1 cellular context compared by ENCODE assay signal in genomic region chr7:66591801-66592596, GRCh38.
TF ChIP-seq lines count a peak whose summit lies in the region.

No MANE protein-coding gene starts in this region.

TF ChIP-seq in HepG2, 621 proteins besides CTCF, POLR2A, EP300 and RAD21 (continued from another document and continues in another):
- TF ChIP-seq HINFP (CRISPR knock-in tag; IDR thresholded peaks at IDR 0.05; ENCODE audit: low read depth) = peak; percentile 96
- no peak for TF ChIP-seq AFF4 (CRISPR knock-in tag; IDR thresholded peaks at IDR 0.05)
- TF ChIP-seq ZNF335 (CRISPR knock-in tag; IDR thresholded peaks at IDR 0.05) = 0 out of 2 replicates have a peak, but pooled peaks have one; percentile 27
- TF ChIP-seq CHD2 (IDR thresholded peaks at IDR 0.05; ENCODE audit: low read depth, low read length) = no peak
- TF ChIP-seq MYPOP (CRISPR knock-in tag; IDR thresholded peaks at IDR 0.05) = peak; percentile 71; the same call in 1 of the 2 replicates
- TF ChIP-seq NFYC (CRISPR knock-in tag; IDR thresholded peaks at IDR 0.05) = no peak
- no peak for TF ChIP-seq ZNF652 (CRISPR knock-in tag; IDR thresholded peaks at IDR 0.05; ENCODE audit: borderline replicate concordance, low read depth)
- 0 out of 4 replicates have a peak, but pooled peaks of 1 of the 2 experiments have one; percentile 56 for TF ChIP-seq ATF4 (CRISPR knock-in tag; IDR thresholded peaks at IDR 0.05)
- peak; percentile 32; the same call in 1 of the 2 replicates for TF ChIP-seq SOX5 (CRISPR knock-in tag; IDR thresholded peaks at IDR 0.05; ENCODE audit: borderline replicate concordance)
- TF ChIP-seq SIX1 (CRISPR knock-in tag; IDR thresholded peaks at IDR 0.05; ENCODE audit: borderline replicate concordance) = no peak
- peak; percentile 49; the same call in 1 of the 2 replicates for TF ChIP-seq ZNF362 (CRISPR knock-in tag; IDR thresholded peaks at IDR 0.05; ENCODE audit: borderline replicate concordance)
- TF ChIP-seq NR2F2 (IDR thresholded peaks at IDR 0.05; ENCODE audit: borderline replicate concordance, low read depth) = no peak
- TF ChIP-seq HNRNPH1 (optimal IDR thresholded peaks at IDR 0.05; ENCODE audit: low read depth, low read length) = peak; percentile 90
- TF ChIP-seq RCOR2 (CRISPR knock-in tag; IDR thresholded peaks at IDR 0.05) = no peak
- peak; percentile 23; the same call in 1 of the 2 replicates for TF ChIP-seq ZNF34 (CRISPR knock-in tag; IDR thresholded peaks at IDR 0.05; ENCODE audit: borderline replicate concordance)
- TF ChIP-seq NFKB2 (CRISPR knock-in tag; IDR thresholded peaks at IDR 0.05; ENCODE audit: borderline replicate concordance) = peak; percentile 50; the same call in 1 of the 2 replicates
- TF ChIP-seq TFE3 (CRISPR knock-in tag; IDR thresholded peaks at IDR 0.05) = peak; percentile 36; the same call in 1 of the 2 replicates
- no peak for TF ChIP-seq ZEB1 (IDR thresholded peaks at IDR 0.05; ENCODE audit: insufficient replicate concordance, low read depth)
- TF ChIP-seq NFRKB (IDR thresholded peaks at IDR 0.05) = no peak
- TF ChIP-seq HMGA1 (CRISPR knock-in tag; conservative IDR thresholded peaks at IDR 0.05) = no peak
- TF ChIP-seq KLF13 (CRISPR knock-in tag; IDR thresholded peaks at IDR 0.05) = no peak
- TF ChIP-seq MED8 (CRISPR knock-in tag; IDR thresholded peaks at IDR 0.05; ENCODE audit: insufficient replicate concordance) = peak; percentile 90
- TF ChIP-seq CENPT (CRISPR knock-in tag; IDR thresholded peaks at IDR 0.05; ENCODE audit: low read depth) = no peak; the same call in 1 of the 2 replicates
- no peak for TF ChIP-seq HNRNPL (IDR thresholded peaks at IDR 0.05; ENCODE audit: low read depth, low read length)
- TF ChIP-seq IKZF5 (CRISPR knock-in tag; IDR thresholded peaks at IDR 0.05) = peak; percentile 77; the same call in 1 of the 2 replicates
- 0 out of 2 replicates have a peak, but pooled peaks have one; percentile 23 for TF ChIP-seq E2F5 (CRISPR knock-in tag; conservative IDR thresholded peaks at IDR 0.05)
- TF ChIP-seq DR1 (CRISPR knock-in tag; IDR thresholded peaks at IDR 0.05) = peak; percentile 76; the same call in 1 of the 2 replicates
- TF ChIP-seq SP1 (IDR thresholded peaks at IDR 0.05) = no peak
- peak; percentile 56 for TF ChIP-seq SP1 (CRISPR knock-in tag; IDR thresholded peaks at IDR 0.05)
- TF ChIP-seq ZNF580 (CRISPR knock-in tag; IDR thresholded peaks at IDR 0.05; ENCODE audit: borderline replicate concordance, low read depth) = no peak
- TF ChIP-seq KAT8 (CRISPR knock-in tag; IDR thresholded peaks at IDR 0.05) = peak; percentile 84
- 0 out of 2 replicates have a peak, but pooled peaks have one; percentile 39 for TF ChIP-seq MAZ (IDR thresholded peaks at IDR 0.05; ENCODE audit: borderline replicate concordance, low read depth, low read length)
- peak; percentile 72; the same call in 1 of the 2 replicates for TF ChIP-seq MAZ (CRISPR knock-in tag; IDR thresholded peaks at IDR 0.05; ENCODE audit: low read depth)
- no peak for TF ChIP-seq ZNF557 (CRISPR knock-in tag; IDR thresholded peaks at IDR 0.05)
- TF ChIP-seq ISL2 (CRISPR knock-in tag; IDR thresholded peaks at IDR 0.05) = 0 out of 2 replicates have a peak, but pooled peaks have one; percentile 28
- no peak for TF ChIP-seq FUBP1 (CRISPR knock-in tag; IDR thresholded peaks at IDR 0.05; ENCODE audit: borderline replicate concordance)
- TF ChIP-seq ZNF274 (CRISPR knock-in tag; IDR thresholded peaks at IDR 0.05) = peak; percentile 88
- peak; percentile 35; the same call in 1 of the 2 replicates for TF ChIP-seq TRAFD1 (CRISPR knock-in tag; IDR thresholded peaks at IDR 0.05; ENCODE audit: borderline replicate concordance)
- TF ChIP-seq FOSL2 (CRISPR knock-in tag; IDR thresholded peaks at IDR 0.05) = peak; percentile 57
- peak; percentile 82 for TF ChIP-seq ZNF564 (CRISPR knock-in tag; IDR thresholded peaks at IDR 0.05)
- peak; percentile 35; the same call in 1 of the 2 replicates for TF ChIP-seq SOX13 (IDR thresholded peaks at IDR 0.05)
- no peak for TF ChIP-seq SOX13 (CRISPR knock-in tag; conservative IDR thresholded peaks at IDR 0.05 in 1 of 2, IDR thresholded peaks at IDR 0.05 in 1 of 2)
- peak; percentile 83 for TF ChIP-seq ZNF781 (CRISPR knock-in tag; IDR thresholded peaks at IDR 0.05; ENCODE audit: borderline replicate concordance, not compliant biosample characterization)
- peak; percentile 53; the same call in 1 of the 2 replicates for TF ChIP-seq ZNF160 (CRISPR knock-in tag; IDR thresholded peaks at IDR 0.05)
- no peak for TF ChIP-seq MYNN (CRISPR knock-in tag; IDR thresholded peaks at IDR 0.05; ENCODE audit: low read depth)
- no peak; the same call in 1 of the 2 replicates for TF ChIP-seq ZBTB34 (CRISPR knock-in tag; IDR thresholded peaks at IDR 0.05)
